In genomic region chr14:55272922-55273321, GRCh38 we compare ENCODE assay signal across 10 cellular contexts. TPM values are rescaled to one million over a fixed set of nuclear protein-coding genes. Genes with fewer than 3 reads are reported as not detected.
DNase-seq lines count a peak whose midpoint lies in the region; ATAC-seq and TF ChIP-seq lines count a peak whose summit lies in the region.
"Had no signal": no experiment of that assay in that cellular context is flagged by ENCODE, and none has a peak within 500 bp of the region (broad histone marks: within the 10 kb centered on the region; RNA-seq: fewer than 3 reads in every experiment).

No MANE protein-coding gene starts in this region.

- H3K4me3 Mint-ChIP-seq in activated CD4-positive, alpha-beta T cell treated with anti-CD3 and anti-CD28 coated beads for 36 hours = peak overlapping the region; percentile 87
- H3K4me3 Mint-ChIP-seq in stimulated activated memory B cell treated with anti-CD40 and anti-IgM and Interleukin-4, amounts not matched to agents 10 μg/mL and 1 μg/mL and 100 μg/mL, for 72 hours = peak overlapping the region; percentile 3

- H3K27ac Mint-ChIP-seq in activated CD4-positive, alpha-beta T cell treated with anti-CD3 and anti-CD28 coated beads for 36 hours = peak overlapping the region; percentile 93
- H3K27ac Mint-ChIP-seq in stimulated activated memory B cell treated with anti-CD40 and anti-IgM and Interleukin-4, amounts not matched to agents 10 μg/mL and 1 μg/mL and 100 μg/mL, for 72 hours = no peak overlapping the region

- POLR2A ChIA-PET in activated CD4-positive, alpha-beta T cell treated with anti-CD3 and anti-CD28 coated beads for 36 hours (lab: Charles Lee) = interaction anchor here (0.6 to 0.7 kb wide), 2 partner anchors 31 to 167 kb away, joined by 3 read pairs; no protein-coding TSS in a partner anchor

- H3K9me3 ChIP-seq in gastroesophageal sphincter (no peaks in the 10 kb centered on the region), ascending aorta (no peaks in the 10 kb centered on the region)

- no peak for TF ChIP-seq POLR2A in gastroesophageal sphincter (IDR thresholded peaks at IDR 0.05)

- ATAC-seq in activated CD4-positive, alpha-beta T cell treated with anti-CD3 and anti-CD28 coated beads for 36 hours = no peak
- ATAC-seq in gastroesophageal sphincter (no peak), GM18519 (IDR thresholded peaks at IDR 0.05; ENCODE audit: low FRiP score, unreplicated experiment) (no peak)
- no peak for ATAC-seq in stimulated activated memory B cell treated with anti-CD40 and anti-IgM and Interleukin-4, amounts not matched to agents 10 μg/mL and 1 μg/mL and 100 μg/mL, for 72 hours

- no peaks in the 10 kb centered on the region for H3K27me3 Mint-ChIP-seq in activated CD4-positive, alpha-beta T cell treated with anti-CD3 and anti-CD28 coated beads for 36 hours
- H3K27me3 Mint-ChIP-seq in stimulated activated memory B cell treated with anti-CD40 and anti-IgM and Interleukin-4, amounts not matched to agents 10 μg/mL and 1 μg/mL and 100 μg/mL, for 72 hours = no peaks in the 10 kb centered on the region

- peaks cover 12 to 66% (median 15%) of the 10 kb centered on the region in 3 donors for H3K4me1 ChIP-seq in gastroesophageal sphincter
- peaks cover 0 to 17% of the 10 kb centered on the region in 2 donors for H3K4me1 ChIP-seq in ascending aorta

- TF ChIP-seq CTCF in WI38 (IDR thresholded peaks at IDR 0.05; ENCODE audit: low read depth, low read length) (no peak), gastroesophageal sphincter (IDR thresholded peaks at IDR 0.05) (no peak), ascending aorta (IDR thresholded peaks at IDR 0.05) (no peak)

- H3K9me3 Mint-ChIP-seq in activated CD4-positive, alpha-beta T cell treated with anti-CD3 and anti-CD28 coated beads for 36 hours (ENCODE audit: low read depth) = no peaks in the 10 kb centered on the region
- no peaks in the 10 kb centered on the region for H3K9me3 Mint-ChIP-seq in stimulated activated memory B cell treated with anti-CD40 and anti-IgM and Interleukin-4, amounts not matched to agents 10 μg/mL and 1 μg/mL and 100 μg/mL, for 72 hours

- H3K4me3 ChIP-seq in WI38 (ENCODE audit: low read depth, low read length) (peak overlapping the region; percentile 97), gastroesophageal sphincter (peak overlapping the region; percentile 81 to 97), ascending aorta (peak overlapping the region in 1 of 2 donors; percentile 90)

- DNase-seq in activated CD4-positive, alpha-beta T cell treated with anti-CD3 and anti-CD28 coated beads for 36 hours = no peak
- no peak for DNase-seq in activated CD4-positive, alpha-beta T cell treated with anti-CD3 and anti-CD28 coated beads for 48 hours
- no peak for DNase-seq in ascending aorta (ENCODE audit: low spot score in 2 of 2)
- no peak for DNase-seq in nucleus accumbens (lab: John Stamatoyannopoulos, UW)
- DNase-seq: activated gamma-delta T cell treated with Interleukin-2 at 50 U/mL for 16 hours, NCI-H2029 had no signal

- H3K27me3 ChIP-seq in gastroesophageal sphincter (no peaks in the 10 kb centered on the region), ascending aorta (no peaks in the 10 kb centered on the region)

- WGBS in gastroesophageal sphincter (ENCODE audit: low coverage in 1 of 2), 2 donors = 73 to 79% methylated on average over 2 of the region's 2 CpGs

- intact Hi-C loops in activated CD4-positive, alpha-beta T cell treated with anti-CD3 and anti-CD28 coated beads for 36 hours (cut with DNase I, micrococcal nuclease) = loop anchor here (2.0 to 5.0 kb wide), 3 partner anchors 60 to 309 kb away; partner anchors contain the start of genes KTN1 (in 1 of the 2), SOCS4 (in 1 of the 2) and WDHD1 (in 1 of the 2)
- intact Hi-C loops in ascending aorta (cut with DNase I) = loop anchor here (5.0 to 10.0 kb wide), 3 partner anchors 81 to 312 kb away; partner anchors contain the start of genes DLGAP5, KTN1 and MAPK1IP1L

- no peaks in the 10 kb centered on the region for H3K36me3 ChIP-seq in gastroesophageal sphincter
- H3K36me3 ChIP-seq in ascending aorta = no peaks in the 10 kb centered on the region

- peaks cover 6% of the 10 kb centered on the region for H3K36me3 Mint-ChIP-seq in activated CD4-positive, alpha-beta T cell treated with anti-CD3 and anti-CD28 coated beads for 36 hours (ENCODE audit: low read depth)
- no peaks in the 10 kb centered on the region for H3K36me3 Mint-ChIP-seq in stimulated activated memory B cell treated with anti-CD40 and anti-IgM and Interleukin-4, amounts not matched to agents 10 μg/mL and 1 μg/mL and 100 μg/mL, for 72 hours

- CTCF ChIA-PET in activated CD4-positive, alpha-beta T cell treated with anti-CD3 and anti-CD28 coated beads for 36 hours (lab: Charles Lee) = interaction anchor here (0.6 to 4.5 kb wide), 13 partner anchors 9 to 931 kb away, joined by 3 to 96 read pairs (median 3); no protein-coding TSS in a partner anchor

- peaks cover 58% of the 10 kb centered on the region for H3K4me1 Mint-ChIP-seq in activated CD4-positive, alpha-beta T cell treated with anti-CD3 and anti-CD28 coated beads for 36 hours
- peaks cover 54% of the 10 kb centered on the region for H3K4me1 Mint-ChIP-seq in stimulated activated memory B cell treated with anti-CD40 and anti-IgM and Interleukin-4, amounts not matched to agents 10 μg/mL and 1 μg/mL and 100 μg/mL, for 72 hours

- no peak for TF ChIP-seq EP300 in gastroesophageal sphincter (IDR thresholded peaks at IDR 0.05)

- peak overlapping the region in 2 of 4 donors; percentile 91 to 95 for H3K27ac ChIP-seq in gastroesophageal sphincter
- H3K27ac ChIP-seq in ascending aorta = no peak overlapping the region

RNA-seq across cellular contexts. Expression of gene FBXO34, which starts 1.7 kb away (rescaled TPM):
- 10 to 100 TPM; 18.5 to 18.9 TPM for total RNA-seq in activated CD4-positive, alpha-beta T cell treated with anti-CD3 and anti-CD28 coated beads for 36 hours
- total RNA-seq in gastroesophageal sphincter (10 to 100 TPM; 18.8 to 32.5 (median 21.8) TPM), ascending aorta (18.0 TPM)
